In genomic region chr3:44227622-44228021, GRCh38 we compare ENCODE assay signal across 27 cellular contexts. TPM values are rescaled to one million over a fixed set of nuclear protein-coding genes. Genes with fewer than 3 reads are reported as not detected.
DNase-seq lines count a peak whose midpoint lies in the region; ATAC-seq and TF ChIP-seq lines count a peak whose summit lies in the region.
"Had no signal": no experiment of that assay in that cellular context is flagged by ENCODE, and none has a peak within 500 bp of the region (broad histone marks: within the 10 kb centered on the region; RNA-seq: fewer than 3 reads in every experiment).

No MANE protein-coding gene starts in this region.

- H3K4me1 Mint-ChIP-seq in naive thymus-derived CD8-positive, alpha-beta T cell: peaks cover 7 to 24% (median 15%) of the 10 kb centered on the region in 4 donors

- no peaks in the 10 kb centered on the region for H3K9me3 Mint-ChIP-seq in naive thymus-derived CD8-positive, alpha-beta T cell
- H3K9me3 Mint-ChIP-seq: CD8-positive, alpha-beta memory T cell had no signal

- no peak overlapping the region for H3K4me3 Mint-ChIP-seq in naive thymus-derived CD8-positive, alpha-beta T cell
- H3K4me3 Mint-ChIP-seq: CD8-positive, alpha-beta memory T cell had no signal

- H3K27me3 Mint-ChIP-seq in naive thymus-derived CD8-positive, alpha-beta T cell: peaks cover 1 to 20% (median 9%) of the 10 kb centered on the region in 5 donors

- no peaks in the 10 kb centered on the region for H3K36me3 Mint-ChIP-seq in naive thymus-derived CD8-positive, alpha-beta T cell
- H3K36me3 Mint-ChIP-seq: CD8-positive, alpha-beta memory T cell had no signal

- POLR2A ChIA-PET in naive thymus-derived CD8-positive, alpha-beta T cell (lab: Charles Lee): no interaction called here

- no peak for TF ChIP-seq CTCF in choroid plexus epithelial cell (conservative IDR thresholded peaks at IDR 0.05; ENCODE audit: low read depth, low read length)

- DNase-seq in CD1c-positive myeloid dendritic cell (ENCODE audit: extremely low spot score) (peak; percentile 74), MV-4-11 (lab: John Stamatoyannopoulos, UW) (peak; percentile 66), choroid plexus epithelial cell (ENCODE audit: low read depth) (peak; percentile 24), NAMALWA (ENCODE audit: low spot score) (no peak)
- peak in 3 of 10 donors; percentile 22 to 45 (median 37) for DNase-seq in naive thymus-derived CD8-positive, alpha-beta T cell
- DNase-seq: AML-193; DMS 273 treated with DMSO at 0.1 percent for 48 hours; DMS79; EL; GDM1; H7; IMR-90; NCI-H2029; NCI-H446 treated with DMSO at 0.1 percent for 48 hours; NCI-H526; NCI-H82; NK-92 treated with Interleukin-12 subunit alpha and Interleukin-12 subunit beta, amount 100 ng/mL, for 24 hours; OCI-M1; Peyer's patch; SHP77 treated with DMSO at 0.1 percent for 48 hours; T-helper 1 cell had no signal

- H3K4me3 ChIP-seq in choroid plexus epithelial cell (ENCODE audit: low read depth, low read length): no peak overlapping the region
- H3K4me3 ChIP-seq: BLaER1 treated with 17β-estradiol and CSF1 and Interleukin-3, amounts not matched to agents 10 nM and 100 nM; GM12878; Peyer's patch had no signal

- no peak overlapping the region for H3K27ac Mint-ChIP-seq in naive thymus-derived CD8-positive, alpha-beta T cell
- H3K27ac Mint-ChIP-seq: CD8-positive, alpha-beta memory T cell had no signal

- ATAC-seq in naive thymus-derived CD8-positive, alpha-beta T cell: peak; percentile 50 to 88
- no peak for ATAC-seq in GM21576 (IDR thresholded peaks at IDR 0.05; ENCODE audit: unreplicated experiment)
- no peak for ATAC-seq in HG02763 (IDR thresholded peaks at IDR 0.05; ENCODE audit: unreplicated experiment)
- ATAC-seq: GM12878 had no signal

RNA-seq across cellular contexts. Expression of gene TOPAZ1, which starts 14.1 kb away (rescaled TPM):
- total RNA-seq in naive thymus-derived CD8-positive, alpha-beta T cell: not detected
- polyA plus RNA-seq in naive thymus-derived CD8-positive, alpha-beta T cell: not detected
- total RNA-seq: CD8-positive, alpha-beta memory T cell; GM12878; H7; IMR-90; Peyer's patch had no signal
- polyA plus RNA-seq: AG04450; CD8-positive, alpha-beta memory T cell; IMR-90 had no signal

Comparison
In these comparisons a context has a peak if more than half of its experiments do, and no peak if none do; other contexts are left out.
1. ATAC-seq: peak in naive thymus-derived CD8-positive, alpha-beta T cell (2 of 2); none in GM21576 (single experiment) and HG02763 (single experiment).